ENCODE assay signal across 31 cellular contexts in genomic region chr7:122354656-122355055, GRCh38. TPM values are rescaled to one million over a fixed set of nuclear protein-coding genes. Genes with fewer than 3 reads are reported as not detected.
A peak's percentile ranks its signal among the peaks of the same experiment; 100 is the strongest.
DNase-seq lines count a peak whose midpoint lies in the region; ATAC-seq and TF ChIP-seq lines count a peak whose summit lies in the region.
"Had no signal": no experiment of that assay in that cellular context is flagged by ENCODE, and none has a peak within 500 bp of the region (broad histone marks: within the 10 kb centered on the region; RNA-seq: fewer than 3 reads in every experiment).

No MANE protein-coding gene starts in this region.

- H3K9me3 ChIP-seq in CD8-positive, alpha-beta T cell (ENCODE audit: low read length) = no peaks in the 10 kb centered on the region
- H3K9me3 ChIP-seq: A549; BE2C; BLaER1; BLaER1 treated with 17β-estradiol and CSF1 and Interleukin-3, amounts not matched to agents 10 nM and 100 nM; Caco-2 had no signal

- intact Hi-C loops in left colon (cut with DNase I, micrococcal nuclease) = no loop called here
- intact Hi-C loops in CD8-positive, alpha-beta T cell (cut with DNase I, micrococcal nuclease) = no loop called here

- no peaks in the 10 kb centered on the region for H3K27me3 Mint-ChIP-seq in WTC11 (ENCODE audit: low read depth)
- H3K27me3 Mint-ChIP-seq in CD8-positive, alpha-beta T cell (ENCODE audit: low read depth) = no peaks in the 10 kb centered on the region
- H3K27me3 Mint-ChIP-seq: CD4-positive, alpha-beta memory T cell; CD4-positive, alpha-beta T cell; CD4-positive, CD25-positive, alpha-beta regulatory T cell; CD8-positive, alpha-beta memory T cell had no signal

- H3K36me3 Mint-ChIP-seq in WTC11 = no peaks in the 10 kb centered on the region
- no peaks in the 10 kb centered on the region for H3K36me3 Mint-ChIP-seq in CD8-positive, alpha-beta T cell
- H3K36me3 Mint-ChIP-seq: CD14-positive monocyte; CD4-positive, alpha-beta memory T cell; CD4-positive, CD25-positive, alpha-beta regulatory T cell; CD8-positive, alpha-beta memory T cell had no signal

- POLR2A ChIA-PET in WTC11 (lab: Charles Lee) = no interaction called here
- POLR2A ChIA-PET in CD8-positive, alpha-beta T cell (lab: Charles Lee) = no interaction called here

- peaks cover 17% of the 10 kb centered on the region for H3K4me1 Mint-ChIP-seq in WTC11
- H3K4me1 Mint-ChIP-seq in CD8-positive, alpha-beta T cell (ENCODE audit: low read depth) = no peaks in the 10 kb centered on the region
- H3K4me1 Mint-ChIP-seq: B cell; CD14-positive monocyte; CD4-positive, alpha-beta memory T cell; CD4-positive, CD25-positive, alpha-beta regulatory T cell; CD8-positive, alpha-beta memory T cell had no signal

- H3K4me3 Mint-ChIP-seq in WTC11 = no peak overlapping the region
- no peak overlapping the region for H3K4me3 Mint-ChIP-seq in CD8-positive, alpha-beta T cell
- H3K4me3 Mint-ChIP-seq: B cell; CD14-positive monocyte; CD4-positive, alpha-beta memory T cell; CD4-positive, alpha-beta T cell; CD4-positive, CD25-positive, alpha-beta regulatory T cell; CD8-positive, alpha-beta memory T cell had no signal

- DNase-seq in WTC11 (ENCODE audit: low spot score) (no peak), left colon (no peak), NCI-H1436 treated with DMSO at 0.1 percent for 48 hours (lab: John Stamatoyannopoulos, UW) (no peak)
- DNase-seq in CD8-positive, alpha-beta T cell = no peak
- DNase-seq: 8988T; ACHN; AML-193; BE2C; C1 segment of cervical spinal cord; Caco-2; Calu3; CD4-positive, alpha-beta memory T cell; CD4-positive, alpha-beta T cell; CD4-positive, CD25-positive, alpha-beta regulatory T cell; CD8-positive, alpha-beta memory T cell; COR-L47; DMS 273 treated with DMSO at 0.1 percent for 48 hours; DMS153; DMS53; DMS79; DMS79 treated with DMSO at 0.1 percent for 48 hours; DND-41; EL had no signal

- no peaks in the 10 kb centered on the region for H3K36me3 ChIP-seq in CD8-positive, alpha-beta T cell (ENCODE audit: insufficient read depth, low read length)
- H3K36me3 ChIP-seq: BE2C; BLaER1; BLaER1 treated with 17β-estradiol and CSF1 and Interleukin-3, amounts not matched to agents 10 nM and 100 nM had no signal

- no peaks in the 10 kb centered on the region for H3K27me3 ChIP-seq in CD8-positive, alpha-beta T cell (ENCODE audit: insufficient read depth, low read length)
- H3K27me3 ChIP-seq: BE2C; BLaER1; BLaER1 treated with 17β-estradiol and CSF1 and Interleukin-3, amounts not matched to agents 10 nM and 100 nM had no signal

- no peak overlapping the region for H3K4me3 ChIP-seq in CD8-positive, alpha-beta T cell (ENCODE audit: low read depth, low read length)
- H3K4me3 ChIP-seq: A549; BLaER1; BLaER1 treated with 17β-estradiol and CSF1 and Interleukin-3, amounts not matched to agents 10 nM and 100 nM had no signal

- no peak for TF ChIP-seq CTCF in WTC11 (IDR thresholded peaks at IDR 0.05)
- no peak for TF ChIP-seq CTCF in CD8-positive, alpha-beta T cell (IDR thresholded peaks at IDR 0.05)

- no peak overlapping the region for H3K27ac ChIP-seq in CD8-positive, alpha-beta T cell (ENCODE audit: low read depth, low read length)
- H3K27ac ChIP-seq: 22Rv1; A549; BLaER1; BLaER1 treated with 17β-estradiol and CSF1 and Interleukin-3, amounts not matched to agents 10 nM and 100 nM; C4-2B had no signal

- H3K27ac Mint-ChIP-seq in WTC11 = 0 out of 2 replicates have a peak overlapping the region, but pooled peaks have one; percentile 1
- no peak overlapping the region for H3K27ac Mint-ChIP-seq in CD8-positive, alpha-beta T cell
- H3K27ac Mint-ChIP-seq: B cell; CD14-positive monocyte; CD4-positive, alpha-beta memory T cell; CD4-positive, alpha-beta T cell; CD4-positive, CD25-positive, alpha-beta regulatory T cell; CD8-positive, alpha-beta memory T cell had no signal

- CTCF ChIA-PET in WTC11 (lab: Charles Lee) = no interaction called here
- CTCF ChIA-PET in CD8-positive, alpha-beta T cell (lab: Charles Lee) = interaction anchor here (0.7 kb wide), 1 partner anchor 34 kb away, joined by 3 read pairs; no protein-coding TSS in a partner anchor

- no peak for ATAC-seq in WTC11
- peak; percentile 93 for ATAC-seq in left colon
- ATAC-seq in CD8-positive, alpha-beta T cell = no peak
- ATAC-seq: A549 had no signal

- no peaks in the 10 kb centered on the region for H3K4me1 ChIP-seq in CD8-positive, alpha-beta T cell (ENCODE audit: insufficient read depth, low read length)
- H3K4me1 ChIP-seq: A549; BE2C; BLaER1; BLaER1 treated with 17β-estradiol and CSF1 and Interleukin-3, amounts not matched to agents 10 nM and 100 nM; Caco-2 had no signal

- H3K9me3 Mint-ChIP-seq in WTC11 = peaks cover 4% of the 10 kb centered on the region; the same call in 1 of the 2 replicates
- peaks cover 4% of the 10 kb centered on the region for H3K9me3 Mint-ChIP-seq in CD8-positive, alpha-beta T cell

TF ChIP-seq in WTC11, 78 proteins besides CTCF, POLR2A, EP300 and RAD21:
- TF ChIP-seq NR3C1 (CRISPR knock-in tag; conservative IDR thresholded peaks at IDR 0.05; ENCODE audit: low read depth) = no peak
- TF ChIP-seq ATF6 (CRISPR knock-in tag; IDR thresholded peaks at IDR 0.05) = no peak
- TF ChIP-seq KAT7 (CRISPR knock-in tag; IDR thresholded peaks at IDR 0.05; ENCODE audit: borderline replicate concordance) = no peak
TF ChIP-seq in WTC11: peak in this region for 0.

RNA-seq across cellular contexts. Expression of gene FEZF1, which starts 50.1 kb away (rescaled TPM):
- total RNA-seq in WTC11 (2021) (11.1 to 20.0 TPM (median 11.6 TPM) in 3 replicates), left colon (not detected)
- total RNA-seq in CD8-positive, alpha-beta T cell = not detected
- total RNA-seq: A172; B cell; Caco-2; Calu3; CD4-positive, alpha-beta memory T cell; CD4-positive, alpha-beta T cell; CD4-positive, CD25-positive, alpha-beta regulatory T cell; CD8-positive, alpha-beta memory T cell had no signal

Comparison
In these comparisons a context has a peak if more than half of its experiments do, and no peak if none do; other contexts are left out.
1. RNA of gene FEZF1, which starts 50.1 kb away (total RNA-seq): 11.1 to 20.0 TPM in WTC11; not detected in left colon and not detected in CD8-positive, alpha-beta T cell; every median in the first group is over 10 times any median in the second.